In the genomic region with DNA sequence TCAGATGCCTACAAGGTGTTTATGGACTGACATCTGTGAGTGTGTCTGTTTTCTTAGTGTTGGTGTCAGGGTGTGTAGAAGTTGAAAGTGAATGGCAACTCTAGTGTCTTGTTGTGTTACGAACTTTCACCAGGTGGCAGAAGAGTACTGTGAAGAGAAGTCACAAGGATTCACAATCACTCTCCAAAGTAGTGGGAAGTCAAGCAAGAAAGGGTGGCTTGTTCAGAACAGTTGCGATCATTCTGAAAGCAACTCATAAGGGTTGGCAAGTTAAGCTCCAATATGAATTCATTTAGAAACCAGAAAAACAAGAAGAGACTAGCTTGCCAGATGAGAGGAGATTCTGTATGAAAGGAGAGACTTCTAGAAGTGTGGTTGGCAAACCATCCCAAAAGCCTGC, we compare ENCODE assay signal across 8 cellular contexts.
DNase-seq lines count a peak whose midpoint lies in the region; ATAC-seq, FAIRE-seq and TF ChIP-seq lines count a peak whose summit lies in the region.

No MANE protein-coding gene starts in this region.

- H3K4me1 ChIP-seq in breast epithelium (no peaks in the 10 kb centered on the region), HepG2 (ENCODE audit: insufficient read depth, low read length) (peaks cover 22% of the 10 kb centered on the region), tibial nerve (peaks cover 0 to 16% (median 11%) of the 10 kb centered on the region in 4 donors)

- H3K79me2 ChIP-seq in HepG2 (ENCODE audit: insufficient read depth, low read length), result no peaks in the 10 kb centered on the region

- no peaks in the 10 kb centered on the region for H3K27me3 ChIP-seq in breast epithelium
- no peaks in the 10 kb centered on the region; a peak in 1 of 5 replicates for H3K27me3 ChIP-seq in HepG2 (ENCODE audit: control insufficient read depth in 1 of 2, insufficient read depth in 2 of 2, low read length in 2 of 2)
- H3K27me3 ChIP-seq in tibial nerve, result no peaks in the 10 kb centered on the region

- TF ChIP-seq EP300 in HepG2 (IDR thresholded peaks at IDR 0.05; ENCODE audit: low read depth in 2 of 2, low read length in 2 of 2) (no peak), HepG2 (CRISPR knock-in tag; IDR thresholded peaks at IDR 0.05; ENCODE audit: borderline replicate concordance) (no peak), tibial nerve (IDR thresholded peaks at IDR 0.05) (peak in 1 of 2 donors; percentile 23)

- H3K4me2 ChIP-seq in HepG2 (ENCODE audit: low read depth, low read length), result peak overlapping the region; percentile 26; the same call in 1 of the 2 replicates

- no peak overlapping the region for H3K9ac ChIP-seq in HepG2 (ENCODE audit: insufficient read depth, low read depth, low read length)

- WGBS in HepG2 (ENCODE audit: low lambda C conversion rate), result 0% methylated on average over 2 of the region's 2 CpGs
- 15 to 16% methylated on average over 2 of the region's 2 CpGs for WGBS in tibial nerve, 2 donors

- H3K36me3 ChIP-seq in breast epithelium (no peaks in the 10 kb centered on the region), HepG2 (replicated peaks in 1 of 2; ENCODE audit: control insufficient read depth in 1 of 2, insufficient read depth in 2 of 2, low read length in 2 of 2) (no peaks in the 10 kb centered on the region), tibial nerve (no peaks in the 10 kb centered on the region)

- no TSS peak for BruUV-seq in HepG2 (replicated peaks; lab: Mats Ljungman, UMichigan)

- H3K27ac ChIP-seq in breast epithelium, result no peak overlapping the region
- no peak overlapping the region for H3K27ac ChIP-seq in HepG2 (ENCODE audit: extremely low read length, insufficient read depth, low read length)
- H3K27ac ChIP-seq in tibial nerve, result peak overlapping the region in 3 of 4 donors; percentile 36 to 82 (median 53)

- peak; percentile 70 for FAIRE-seq in HepG2 (lab: Jason Lieb, UNC)

- CTCF ChIA-PET in HepG2 (lab: Yijun Ruan, JAX; ENCODE audit: low intra/inter-chr PET ratio, low total read pairs), result interaction anchor here (2.7 kb wide), 1 partner anchor 458 kb away, joined by 10 read pairs; no protein-coding TSS in a partner anchor

- TF ChIP-seq RAD21 in HepG2 (CRISPR knock-in tag; IDR thresholded peaks at IDR 0.05), result peak; percentile 71

- TF ChIP-seq CTCF in breast epithelium (IDR thresholded peaks at IDR 0.05) (peak; percentile 37 to 70 (median 69)), HepG2 (CRISPR knock-in tag; IDR thresholded peaks at IDR 0.05) (peak; percentile 86), tibial nerve (IDR thresholded peaks at IDR 0.05) (peak; percentile 34 to 74 (median 50))

- peak overlapping the region; percentile 73 for H2AFZ ChIP-seq in HepG2 (ENCODE audit: low read length)

- peak; percentile 51 for ATAC-seq in GM19468 (IDR thresholded peaks at IDR 0.05; ENCODE audit: extremely low read depth, unreplicated experiment)
- peak; percentile 60 for ATAC-seq in HG03460 (IDR thresholded peaks at IDR 0.05; ENCODE audit: unreplicated experiment)
- peak; percentile 87 for ATAC-seq in HepG2

- in situ Hi-C loops in HepG2 (cut with HindIII; ENCODE audit: extremely low pct_ligation_motif_present, low pct_unique_long_range_greater_than_20kb), result loop anchor here (10.0 to 25.0 kb wide), 2 partner anchors 670 to 1092 kb away; no protein-coding TSS in a partner anchor

- TF ChIP-seq POLR2A in breast epithelium (IDR thresholded peaks at IDR 0.05) (no peak), HepG2 (IDR thresholded peaks at IDR 0.05; ENCODE audit: insufficient read depth in 1 of 2, low read depth in 2 of 2, low read length in 2 of 2) (no peak), tibial nerve (IDR thresholded peaks at IDR 0.05) (no peak)

- H3K4me3 ChIP-seq in breast epithelium (no peak overlapping the region), HepG2 (replicated peaks in 1 of 3; ENCODE audit: insufficient read depth in 1 of 3, low read depth in 2 of 3, low read length in 3 of 3) (no peak overlapping the region), tibial nerve (no peak overlapping the region)

- POLR2A ChIA-PET in HepG2 (lab: Yijun Ruan, JAX), result interaction anchor here (1.3 kb wide), 1 partner anchor 466 kb away, joined by 3 read pairs; no protein-coding TSS in a partner anchor

- no peaks in the 10 kb centered on the region for H4K20me1 ChIP-seq in HepG2 (ENCODE audit: insufficient read depth, low read length)

- intact Hi-C loops in breast epithelium (cut with DNase I; ENCODE audit: low total_unique reads), result loop anchor here (10.0 kb wide), 1 partner anchor 680 kb away; no protein-coding TSS in a partner anchor
- intact Hi-C loops in HepG2 (cut with micrococcal nuclease; ENCODE audit: unreplicated experiment), result loop anchor here (1.0 to 10.0 kb wide), 6 partner anchors 457 to 1080 kb away; a partner anchor contains a TSS

- no peaks in the 10 kb centered on the region for H3K9me3 ChIP-seq in breast epithelium
- H3K9me3 ChIP-seq in HepG2 (ENCODE audit: low read length), result no peaks in the 10 kb centered on the region
- H3K9me3 ChIP-seq in tibial nerve, result no peaks in the 10 kb centered on the region

- peak; percentile 32 to 80 for DNase-seq in NOMO-1 (lab: John Stamatoyannopoulos, UW; ENCODE audit: unreplicated experiment in 2 of 2)
- DNase-seq in NOMO-1 treated with dmso at 0.1 percent for 144 hours (lab: John Stamatoyannopoulos, UW; ENCODE audit: unreplicated experiment), result no peak
- DNase-seq in RPMI7951 (ENCODE audit: low read depth), result peak; percentile 78
- no peak for DNase-seq in breast epithelium (ENCODE audit: low spot score in 2 of 2)
- peak; percentile 52 for DNase-seq in HepG2 (ENCODE audit: low spot score)
- peak in 1 of 2 donors; percentile 77 for DNase-seq in tibial nerve (ENCODE audit: low spot score in 2 of 2)

TF ChIP-seq in HepG2, 621 proteins besides CTCF, POLR2A, EP300 and RAD21 (continues in another document):
- TF ChIP-seq SMAD1 (CRISPR knock-in tag; IDR thresholded peaks at IDR 0.05; ENCODE audit: borderline replicate concordance, low read depth) (no peak), ZNF747 (CRISPR knock-in tag; IDR thresholded peaks at IDR 0.05; ENCODE audit: borderline replicate concordance) (no peak), MIXL1 (CRISPR knock-in tag; IDR thresholded peaks at IDR 0.05) (no peak), MED1 (CRISPR knock-in tag; IDR thresholded peaks at IDR 0.05) (no peak), SKI (IDR thresholded peaks at IDR 0.05; ENCODE audit: partially characterized antibody) (no peak), ZFYVE20 (CRISPR knock-in tag; IDR thresholded peaks at IDR 0.05; ENCODE audit: borderline replicate concordance, low read depth) (no peak), FOXK1 (CRISPR knock-in tag; IDR thresholded peaks at IDR 0.05; ENCODE audit: borderline replicate concordance, low read depth) (peak; percentile 58; the same call in 1 of the 2 replicates)
- TF ChIP-seq, protein P1, sequence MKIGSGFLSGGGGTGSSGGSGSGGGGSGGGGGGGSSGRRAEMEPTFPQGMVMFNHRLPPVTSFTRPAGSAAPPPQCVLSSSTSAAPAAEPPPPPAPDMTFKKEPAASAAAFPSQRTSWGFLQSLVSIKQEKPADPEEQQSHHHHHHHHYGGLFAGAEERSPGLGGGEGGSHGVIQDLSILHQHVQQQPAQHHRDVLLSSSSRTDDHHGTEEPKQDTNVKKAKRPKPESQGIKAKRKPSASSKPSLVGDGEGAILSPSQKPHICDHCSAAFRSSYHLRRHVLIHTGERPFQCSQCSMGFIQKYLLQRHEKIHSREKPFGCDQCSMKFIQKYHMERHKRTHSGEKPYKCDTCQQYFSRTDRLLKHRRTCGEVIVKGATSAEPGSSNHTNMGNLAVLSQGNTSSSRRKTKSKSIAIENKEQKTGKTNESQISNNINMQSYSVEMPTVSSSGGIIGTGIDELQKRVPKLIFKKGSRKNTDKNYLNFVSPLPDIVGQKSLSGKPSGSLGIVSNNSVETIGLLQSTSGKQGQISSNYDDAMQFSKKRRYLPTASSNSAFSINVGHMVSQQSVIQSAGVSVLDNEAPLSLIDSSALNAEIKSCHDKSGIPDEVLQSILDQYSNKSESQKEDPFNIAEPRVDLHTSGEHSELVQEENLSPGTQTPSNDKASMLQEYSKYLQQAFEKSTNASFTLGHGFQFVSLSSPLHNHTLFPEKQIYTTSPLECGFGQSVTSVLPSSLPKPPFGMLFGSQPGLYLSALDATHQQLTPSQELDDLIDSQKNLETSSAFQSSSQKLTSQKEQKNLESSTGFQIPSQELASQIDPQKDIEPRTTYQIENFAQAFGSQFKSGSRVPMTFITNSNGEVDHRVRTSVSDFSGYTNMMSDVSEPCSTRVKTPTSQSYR (CRISPR knock-in tag; IDR thresholded peaks at IDR 0.05; ENCODE audit: borderline replicate concordance), result no peak
- TF ChIP-seq, protein P2, sequence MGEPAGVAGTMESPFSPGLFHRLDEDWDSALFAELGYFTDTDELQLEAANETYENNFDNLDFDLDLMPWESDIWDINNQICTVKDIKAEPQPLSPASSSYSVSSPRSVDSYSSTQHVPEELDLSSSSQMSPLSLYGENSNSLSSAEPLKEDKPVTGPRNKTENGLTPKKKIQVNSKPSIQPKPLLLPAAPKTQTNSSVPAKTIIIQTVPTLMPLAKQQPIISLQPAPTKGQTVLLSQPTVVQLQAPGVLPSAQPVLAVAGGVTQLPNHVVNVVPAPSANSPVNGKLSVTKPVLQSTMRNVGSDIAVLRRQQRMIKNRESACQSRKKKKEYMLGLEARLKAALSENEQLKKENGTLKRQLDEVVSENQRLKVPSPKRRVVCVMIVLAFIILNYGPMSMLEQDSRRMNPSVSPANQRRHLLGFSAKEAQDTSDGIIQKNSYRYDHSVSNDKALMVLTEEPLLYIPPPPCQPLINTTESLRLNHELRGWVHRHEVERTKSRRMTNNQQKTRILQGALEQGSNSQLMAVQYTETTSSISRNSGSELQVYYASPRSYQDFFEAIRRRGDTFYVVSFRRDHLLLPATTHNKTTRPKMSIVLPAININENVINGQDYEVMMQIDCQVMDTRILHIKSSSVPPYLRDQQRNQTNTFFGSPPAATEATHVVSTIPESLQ (CRISPR knock-in tag; conservative IDR thresholded peaks at IDR 0.05), result no peak
- TF ChIP-seq, protein P3, sequence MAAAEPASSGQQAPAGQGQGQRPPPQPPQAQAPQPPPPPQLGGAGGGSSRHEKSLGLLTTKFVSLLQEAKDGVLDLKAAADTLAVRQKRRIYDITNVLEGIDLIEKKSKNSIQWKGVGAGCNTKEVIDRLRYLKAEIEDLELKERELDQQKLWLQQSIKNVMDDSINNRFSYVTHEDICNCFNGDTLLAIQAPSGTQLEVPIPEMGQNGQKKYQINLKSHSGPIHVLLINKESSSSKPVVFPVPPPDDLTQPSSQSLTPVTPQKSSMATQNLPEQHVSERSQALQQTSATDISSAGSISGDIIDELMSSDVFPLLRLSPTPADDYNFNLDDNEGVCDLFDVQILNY (CRISPR knock-in tag; conservative IDR thresholded peaks at IDR 0.05), result no peak
- TF ChIP-seq, protein P4, sequence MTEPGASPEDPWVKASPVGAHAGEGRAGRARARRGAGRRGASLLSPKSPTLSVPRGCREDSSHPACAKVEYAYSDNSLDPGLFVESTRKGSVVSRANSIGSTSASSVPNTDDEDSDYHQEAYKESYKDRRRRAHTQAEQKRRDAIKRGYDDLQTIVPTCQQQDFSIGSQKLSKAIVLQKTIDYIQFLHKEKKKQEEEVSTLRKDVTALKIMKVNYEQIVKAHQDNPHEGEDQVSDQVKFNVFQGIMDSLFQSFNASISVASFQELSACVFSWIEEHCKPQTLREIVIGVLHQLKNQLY (CRISPR knock-in tag; IDR thresholded peaks at IDR 0.05), result no peak

Comparison
In these comparisons a context has a peak if more than half of its experiments do, and no peak if none do; other contexts are left out.
1. DNase-seq: peak in NOMO-1 (2 of 2), RPMI7951 (single experiment) and HepG2 (single experiment); none in NOMO-1 treated with dmso at 0.1 percent for 144 hours (single experiment) and breast epithelium (0 of 2).
2. H3K27ac ChIP-seq: peak in tibial nerve (3 of 4); none in breast epithelium (0 of 2) and HepG2 (single experiment).
3. Peak in every context shown above with its lines, with median percentiles within 50 percentile points of each other: ATAC-seq and CTCF ChIP-seq.